ENCODE assay signal across 21 cellular contexts in the genomic region with DNA sequence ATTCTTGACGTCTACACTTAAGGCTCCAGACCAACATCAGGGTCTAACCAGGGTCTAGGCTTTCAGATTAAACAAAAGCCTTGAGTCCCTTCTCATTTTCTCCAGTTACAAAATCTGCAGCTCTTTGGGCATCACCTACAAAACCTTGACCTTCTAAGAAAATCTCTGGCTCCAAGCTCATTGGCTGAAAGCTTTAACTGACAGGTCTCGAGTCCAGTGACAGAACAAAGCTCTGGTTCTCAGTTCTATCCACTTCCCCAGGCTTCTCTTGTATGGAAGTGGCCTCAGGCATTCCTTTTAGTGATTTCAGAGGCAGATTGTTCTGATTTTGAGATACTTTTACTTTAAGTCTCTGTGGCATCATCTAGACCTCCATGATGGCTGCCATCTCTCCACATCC. TPM values are rescaled to one million over a fixed set of nuclear protein-coding genes. Genes with fewer than 3 reads are reported as not detected.
DNase-seq lines count a peak whose midpoint lies in the region; ATAC-seq, FAIRE-seq and TF ChIP-seq lines count a peak whose summit lies in the region.
"Had no signal": no experiment of that assay in that cellular context is flagged by ENCODE, and none has a peak within 500 bp of the region (broad histone marks: within the 10 kb centered on the region; RNA-seq: fewer than 3 reads in every experiment).

No MANE protein-coding gene starts in this region.

- no peaks in the 10 kb centered on the region for H3K9me3 Mint-ChIP-seq in WTC11
- H3K9me3 Mint-ChIP-seq in activated CD4-positive, alpha-beta T cell treated with anti-CD3 and anti-CD28 coated beads for 36 hours (ENCODE audit: low read depth), result no peaks in the 10 kb centered on the region

- no peaks in the 10 kb centered on the region for H3K36me3 Mint-ChIP-seq in WTC11
- H3K36me3 Mint-ChIP-seq in activated CD4-positive, alpha-beta T cell treated with anti-CD3 and anti-CD28 coated beads for 36 hours (ENCODE audit: low read depth), result no peaks in the 10 kb centered on the region

- FAIRE-seq in GM12891 (lab: Jason Lieb, UNC), result no peak
- FAIRE-seq: A204.1, HTR-8/SVneo had no signal

- intact Hi-C loops in activated CD4-positive, alpha-beta T cell treated with anti-CD3 and anti-CD28 coated beads for 36 hours (cut with DNase I, micrococcal nuclease), result no loop called here

- peaks cover 16% of the 10 kb centered on the region for H3K4me1 Mint-ChIP-seq in WTC11
- peaks cover 11% of the 10 kb centered on the region for H3K4me1 Mint-ChIP-seq in activated CD4-positive, alpha-beta T cell treated with anti-CD3 and anti-CD28 coated beads for 36 hours

- POLR2A ChIA-PET in WTC11 (lab: Charles Lee), result no interaction called here
- POLR2A ChIA-PET in activated CD4-positive, alpha-beta T cell treated with anti-CD3 and anti-CD28 coated beads for 36 hours (lab: Charles Lee), result no interaction called here

- H3K27me3 Mint-ChIP-seq in WTC11 (ENCODE audit: low read depth), result peaks cover 94% of the 10 kb centered on the region
- peaks cover 69% of the 10 kb centered on the region for H3K27me3 Mint-ChIP-seq in activated CD4-positive, alpha-beta T cell treated with anti-CD3 and anti-CD28 coated beads for 36 hours

- TF ChIP-seq POLR2A in GM12891 (IDR thresholded peaks at IDR 0.05; ENCODE audit: low read depth, low read length), result no peak

- ATAC-seq in WTC11, result no peak
- ATAC-seq in activated CD4-positive, alpha-beta T cell treated with anti-CD3 and anti-CD28 coated beads for 36 hours, result no peak
- ATAC-seq: PC-3 had no signal

- no peak overlapping the region for H3K4me3 Mint-ChIP-seq in WTC11
- H3K4me3 Mint-ChIP-seq in activated CD4-positive, alpha-beta T cell treated with anti-CD3 and anti-CD28 coated beads for 36 hours, result no peak overlapping the region
- H3K4me3 Mint-ChIP-seq: CD4-positive, alpha-beta T cell had no signal

- H3K4me3 ChIP-seq in AG10803 (ENCODE audit: low read length) (no peak overlapping the region), fibroblast of the aortic adventitia (ENCODE audit: low read depth, low read length) (no peak overlapping the region)
- H3K4me3 ChIP-seq: HAP-1 had no signal

- CTCF ChIA-PET in WTC11 (lab: Charles Lee), result interaction anchor here (4.4 to 9.1 kb wide), 3 partner anchors 14 to 43 kb away, joined by 30 to 113 read pairs (median 70); a partner anchor contains a TSS
- CTCF ChIA-PET in activated CD4-positive, alpha-beta T cell treated with anti-CD3 and anti-CD28 coated beads for 36 hours (lab: Charles Lee), result interaction anchor here (0.6 to 5.0 kb wide), 2 partner anchors 17 to 177 kb away, joined by 3 to 35 read pairs; no protein-coding TSS in a partner anchor

- H3K27ac Mint-ChIP-seq in WTC11, result no peak overlapping the region
- H3K27ac Mint-ChIP-seq in activated CD4-positive, alpha-beta T cell treated with anti-CD3 and anti-CD28 coated beads for 36 hours, result no peak overlapping the region
- H3K27ac Mint-ChIP-seq: CD4-positive, alpha-beta T cell had no signal

- no peak for TF ChIP-seq CTCF in AG10803 (conservative IDR thresholded peaks at IDR 0.05; ENCODE audit: low read length)
- TF ChIP-seq CTCF in WTC11 (IDR thresholded peaks at IDR 0.05), result no peak
- no peak for TF ChIP-seq CTCF in fibroblast of the aortic adventitia (IDR thresholded peaks at IDR 0.05; ENCODE audit: insufficient read depth, low read length)

- peak; percentile 20 for DNase-seq in AG10803 (ENCODE audit: low read depth)
- peak; percentile 20 for DNase-seq in HT-29 (ENCODE audit: low spot score)
- DNase-seq in WTC11 (ENCODE audit: low spot score), result no peak
- peak; percentile 17 for DNase-seq in fibroblast of the aortic adventitia (ENCODE audit: low read depth)
- no peak for DNase-seq in NCI-H2171 treated with DMSO at 0.1 percent for 48 hours (lab: John Stamatoyannopoulos, UW)
- no peak for DNase-seq in NOMO-1 (lab: John Stamatoyannopoulos, UW; ENCODE audit: unreplicated experiment in 2 of 2)
- DNase-seq in GM12891 (ENCODE audit: insufficient read length, low spot score), result no peak
- DNase-seq in activated CD4-positive, alpha-beta T cell treated with anti-CD3 and anti-CD28 coated beads for 36 hours, result no peak
- DNase-seq: AML-193; Calu3; CD4-positive, alpha-beta T cell; DND-41; GF-D8; NCI-H1105; NCI-H1694 treated with DMSO at 0.1 percent for 48 hours; NCI-H69; PC-3 had no signal

TF ChIP-seq in WTC11, 78 proteins besides CTCF, POLR2A, EP300 and RAD21:
- no peak for TF ChIP-seq RORB (CRISPR knock-in tag; IDR thresholded peaks at IDR 0.05)
- peak; percentile 52 for TF ChIP-seq NFYB (CRISPR knock-in tag; conservative IDR thresholded peaks at IDR 0.05; ENCODE audit: low read depth)

TF ChIP-seq in GM12891, 5 proteins besides CTCF, POLR2A, EP300 and RAD21:
- TF ChIP-seq POU2F2 (IDR thresholded peaks at IDR 0.05; ENCODE audit: low read depth, low read length) (no peak), TAF1 (IDR thresholded peaks at IDR 0.05; ENCODE audit: low read depth, low read length) (no peak), POLR2AphosphoS5 (IDR thresholded peaks at IDR 0.05; ENCODE audit: low read depth, low read length) (no peak), SPI1 (IDR thresholded peaks at IDR 0.05; ENCODE audit: low read depth, low read length) (no peak), PAX5 (IDR thresholded peaks at IDR 0.05; ENCODE audit: insufficient read depth, low read length, severe bottlenecking) (no peak)

RNA-seq across cellular contexts. Expression of a gene that starts 11.3 kb away (rescaled TPM):
- not detected in 2 replicates for total RNA-seq in HT-29 (2014; rRNA removed; shearing (Covaris generic))
- 1.2 to 1.7 TPM (median 1.5 TPM) in 3 replicates for total RNA-seq in WTC11 (2021)
- 2.9 and 8.3 TPM in 2 replicates for total RNA-seq in fibroblast of the aortic adventitia (ENCODE audit: low replicate concordance)
- not detected for polyA plus RNA-seq in GM12891 (2012; ENCODE audit: low read depth, missing spikeins)
- total RNA-seq in activated CD4-positive, alpha-beta T cell treated with anti-CD3 and anti-CD28 coated beads for 36 hours, result not detected
- total RNA-seq: Calu3; CD4-positive, alpha-beta T cell had no signal

RNA-seq across cellular contexts. Expression of a gene that starts 56.4 kb away (rescaled TPM):
- total RNA-seq in HT-29 (2014; rRNA removed; shearing (Covaris generic)), result not detected in 2 replicates
- total RNA-seq in WTC11 (2021), result 6.2 to 13.2 TPM (median 6.6 TPM) in 3 replicates
- not detected in 2 replicates for total RNA-seq in fibroblast of the aortic adventitia (ENCODE audit: low replicate concordance)
- polyA plus RNA-seq in GM12891 (2012; ENCODE audit: low read depth, missing spikeins), result 0.17 TPM
- total RNA-seq in activated CD4-positive, alpha-beta T cell treated with anti-CD3 and anti-CD28 coated beads for 36 hours, result not detected
- total RNA-seq: Calu3; CD4-positive, alpha-beta T cell; MCF 10A had no signal

Comparison
In these comparisons a context has a peak if more than half of its experiments do, and no peak if none do; other contexts are left out.
1. DNase-seq: peak in AG10803 (single experiment), HT-29 (single experiment) and fibroblast of the aortic adventitia (single experiment); none in WTC11 (single experiment), NCI-H2171 treated with DMSO at 0.1 percent for 48 hours (single experiment), NOMO-1 (0 of 2), GM12891 (single experiment) and activated CD4-positive, alpha-beta T cell treated with anti-CD3 and anti-CD28 coated beads for 36 hours (single experiment).